ENCODE assay signal across 8 cellular contexts in the genomic region with DNA sequence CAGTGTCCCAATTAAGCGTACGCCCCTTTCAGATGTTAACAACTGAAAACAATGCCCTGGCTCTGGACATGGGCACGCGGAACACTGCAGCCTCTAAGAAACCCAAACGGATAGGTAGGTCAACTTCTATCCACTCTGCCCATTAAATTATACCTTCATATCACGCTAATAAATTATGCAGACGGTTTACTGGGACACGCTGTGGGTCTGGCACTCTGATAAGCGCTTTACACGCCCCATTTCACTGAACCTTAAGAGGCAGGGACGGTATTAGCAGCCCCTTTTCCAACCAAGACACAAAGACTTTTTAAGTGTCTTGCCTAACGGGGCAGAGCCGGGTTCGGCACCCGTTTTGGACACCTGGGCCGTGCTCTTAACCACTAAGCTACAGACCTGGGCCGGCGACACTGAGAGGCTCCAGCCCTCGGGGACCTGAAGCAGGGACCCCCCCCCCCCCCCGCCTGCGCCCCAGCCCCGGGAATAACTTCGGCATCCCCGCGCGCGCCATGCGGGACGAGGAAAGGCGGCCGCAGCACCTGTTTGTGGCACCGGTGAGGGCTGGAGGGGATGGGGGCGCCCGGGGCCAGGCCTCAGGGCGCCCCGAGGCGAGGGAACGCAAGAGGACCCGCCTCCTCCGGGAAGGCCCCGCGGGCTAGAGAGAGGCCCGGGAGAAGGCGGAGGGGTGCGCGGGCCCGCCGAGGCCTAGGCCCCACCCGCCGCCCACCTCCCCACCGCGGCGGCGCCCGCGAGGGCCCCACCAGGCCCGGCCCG. TPM values are rescaled to one million over a fixed set of nuclear protein-coding genes. Genes with fewer than 3 reads are reported as not detected.
DNase-seq lines count a peak whose midpoint lies in the region; ATAC-seq and TF ChIP-seq lines count a peak whose summit lies in the region.

No MANE protein-coding gene starts in this region.

- H3K27ac ChIP-seq in epithelial cell of prostate (peak overlapping the region; percentile 81), vagina (peak overlapping the region; percentile 91)

- H3K27ac Mint-ChIP-seq in activated CD4-positive, alpha-beta T cell treated with anti-CD3 and anti-CD28 coated beads, Interleukin-2, amount 10 ng/mL, durations not matched to agents 7 days and 5 days = peak overlapping the region; percentile 94
- H3K27ac Mint-ChIP-seq in neural crest cell (ENCODE audit: unreplicated experiment) = peak overlapping the region; percentile 45

- peak overlapping the region; percentile 79 for H3K4me3 Mint-ChIP-seq in activated CD4-positive, alpha-beta T cell treated with anti-CD3 and anti-CD28 coated beads, Interleukin-2, amount 10 ng/mL, durations not matched to agents 7 days and 5 days
- peak overlapping the region; percentile 91 for H3K4me3 Mint-ChIP-seq in neural crest cell

- intact Hi-C loops in vagina (cut with DNase I) = no loop called here

- H3K27me3 Mint-ChIP-seq in activated CD4-positive, alpha-beta T cell treated with anti-CD3 and anti-CD28 coated beads, Interleukin-2, amount 10 ng/mL, durations not matched to agents 7 days and 5 days = peaks cover 3% of the 10 kb centered on the region
- H3K27me3 Mint-ChIP-seq in neural crest cell (ENCODE audit: low read depth) = peaks cover 2% of the 10 kb centered on the region

- no peaks in the 10 kb centered on the region for H3K27me3 ChIP-seq in vagina

- no peaks in the 10 kb centered on the region for H3K9me3 ChIP-seq in vagina

- H3K4me3 ChIP-seq in vagina = peak overlapping the region; percentile 82 to 94

- peaks cover 37% of the 10 kb centered on the region for H3K4me1 ChIP-seq in vagina

- DNase-seq in AG20443 (ENCODE audit: low spot score) = peak; percentile 49
- peak; percentile 32 for DNase-seq in HuH-7 (ENCODE audit: low spot score)
- peak; percentile 26 for DNase-seq in activated CD4-positive, alpha-beta T cell treated with anti-CD3 and anti-CD28 coated beads, Interleukin-2, amount 10 ng/mL, durations not matched to agents 7 days and 5 days
- no peak for DNase-seq in epithelial cell of prostate (ENCODE audit: low read depth, low spot score)
- peak; percentile 13 for DNase-seq in neural crest cell (ENCODE audit: low read depth, low spot score)
- no peak for DNase-seq in vagina (ENCODE audit: extremely low spot score in 2 of 2)
- DNase-seq in NCI-H446 treated with DMSO at 0.1 percent for 48 hours (lab: John Stamatoyannopoulos, UW) = no peak

- H3K36me3 ChIP-seq in vagina = no peaks in the 10 kb centered on the region

- no peaks in the 10 kb centered on the region for H3K9me3 Mint-ChIP-seq in activated CD4-positive, alpha-beta T cell treated with anti-CD3 and anti-CD28 coated beads, Interleukin-2, amount 10 ng/mL, durations not matched to agents 7 days and 5 days
- no peaks in the 10 kb centered on the region for H3K9me3 Mint-ChIP-seq in neural crest cell

- ATAC-seq in GM19351 (IDR thresholded peaks at IDR 0.05; ENCODE audit: unreplicated experiment) = peak; percentile 24

- no peak for TF ChIP-seq CTCF in neural crest cell (conservative IDR thresholded peaks at IDR 0.05)
- TF ChIP-seq CTCF in vagina (IDR thresholded peaks at IDR 0.05) = no peak

- TF ChIP-seq POLR2A in vagina (IDR thresholded peaks at IDR 0.05) = no peak

- peaks cover 40% of the 10 kb centered on the region for H3K4me1 Mint-ChIP-seq in activated CD4-positive, alpha-beta T cell treated with anti-CD3 and anti-CD28 coated beads, Interleukin-2, amount 10 ng/mL, durations not matched to agents 7 days and 5 days
- H3K4me1 Mint-ChIP-seq in neural crest cell = peaks cover 42% of the 10 kb centered on the region

- H3K36me3 Mint-ChIP-seq in activated CD4-positive, alpha-beta T cell treated with anti-CD3 and anti-CD28 coated beads, Interleukin-2, amount 10 ng/mL, durations not matched to agents 7 days and 5 days (ENCODE audit: low read depth) = peaks cover 20% of the 10 kb centered on the region
- H3K36me3 Mint-ChIP-seq in neural crest cell (ENCODE audit: low read depth) = no peaks in the 10 kb centered on the region

- CTCF ChIA-PET in activated CD4-positive, alpha-beta T cell treated with anti-CD3 and anti-CD28 coated beads, Interleukin-2, amount 10 ng/mL, durations not matched to agents 7 days and 5 days (lab: Charles Lee) = interaction anchor here (1.1 to 2.1 kb wide), 3 partner anchors 8 to 47 kb away, joined by 3 to 6 read pairs (median 3); no protein-coding TSS in a partner anchor

- POLR2A ChIA-PET in activated CD4-positive, alpha-beta T cell treated with anti-CD3 and anti-CD28 coated beads, Interleukin-2, amount 10 ng/mL, durations not matched to agents 7 days and 5 days (lab: Charles Lee) = interaction anchor here (0.6 kb wide), 1 partner anchor 10 kb away, joined by 4 read pairs; no protein-coding TSS in a partner anchor

RNA-seq across cellular contexts. Expression of a gene that starts 0.6 kb away (rescaled TPM):
- 10 to 100 TPM; 51.8 to 57.8 TPM for total RNA-seq in activated CD4-positive, alpha-beta T cell treated with anti-CD3 and anti-CD28 coated beads, Interleukin-2, amount 10 ng/mL, durations not matched to agents 7 days and 5 days
- total RNA-seq in neural crest cell (102 and 103 TPM in 2 replicates), vagina (68.5 TPM)

RNA-seq across cellular contexts. Expression of a gene that starts 31.7 kb away (rescaled TPM):
- 10 to 100 TPM; 39.1 to 42.0 TPM for total RNA-seq in activated CD4-positive, alpha-beta T cell treated with anti-CD3 and anti-CD28 coated beads, Interleukin-2, amount 10 ng/mL, durations not matched to agents 7 days and 5 days
- total RNA-seq in neural crest cell = 33.2 and 34.3 TPM in 2 replicates
- total RNA-seq in vagina = 23.3 TPM

Comparison
In these comparisons a context has a peak if more than half of its experiments do, and no peak if none do; other contexts are left out.
1. DNase-seq: peak in AG20443 (single experiment), HuH-7 (single experiment), activated CD4-positive, alpha-beta T cell treated with anti-CD3 and anti-CD28 coated beads, Interleukin-2, amount 10 ng/mL, durations not matched to agents 7 days and 5 days (single experiment) and neural crest cell (single experiment); none in epithelial cell of prostate (single experiment), vagina (0 of 2) and NCI-H446 treated with DMSO at 0.1 percent for 48 hours (single experiment).